1 cellular context compared by ENCODE assay signal in genomic region chr1:9009438-9010366, GRCh38.
TF ChIP-seq lines count a peak whose summit lies in the region.

No MANE protein-coding gene starts in this region.

TF ChIP-seq in K562, 482 proteins besides CTCF, POLR2A, EP300 and RAD21 (continued from another document):
- TF ChIP-seq CTCFL (IDR thresholded peaks at IDR 0.05; ENCODE audit: borderline replicate concordance, insufficient read depth, low read depth, low read length, poor library complexity, severe bottlenecking) (peak; percentile 21), CREM (IDR thresholded peaks at IDR 0.05; ENCODE audit: low read depth) (peak; percentile 58; the same call in 1 of the 2 replicates), ZNF212 (CRISPR knock-in tag; IDR thresholded peaks at IDR 0.05) (no peak), EWSR1 (IDR thresholded peaks at IDR 0.05; ENCODE audit: borderline replicate concordance, low read depth, partially characterized antibody) (no peak), GABPA (tag; conservative IDR thresholded peaks at IDR 0.05; ENCODE audit: low read depth) (0 out of 2 replicates have a peak, but pooled peaks have one; percentile 11)
- TF ChIP-seq, protein P1, sequence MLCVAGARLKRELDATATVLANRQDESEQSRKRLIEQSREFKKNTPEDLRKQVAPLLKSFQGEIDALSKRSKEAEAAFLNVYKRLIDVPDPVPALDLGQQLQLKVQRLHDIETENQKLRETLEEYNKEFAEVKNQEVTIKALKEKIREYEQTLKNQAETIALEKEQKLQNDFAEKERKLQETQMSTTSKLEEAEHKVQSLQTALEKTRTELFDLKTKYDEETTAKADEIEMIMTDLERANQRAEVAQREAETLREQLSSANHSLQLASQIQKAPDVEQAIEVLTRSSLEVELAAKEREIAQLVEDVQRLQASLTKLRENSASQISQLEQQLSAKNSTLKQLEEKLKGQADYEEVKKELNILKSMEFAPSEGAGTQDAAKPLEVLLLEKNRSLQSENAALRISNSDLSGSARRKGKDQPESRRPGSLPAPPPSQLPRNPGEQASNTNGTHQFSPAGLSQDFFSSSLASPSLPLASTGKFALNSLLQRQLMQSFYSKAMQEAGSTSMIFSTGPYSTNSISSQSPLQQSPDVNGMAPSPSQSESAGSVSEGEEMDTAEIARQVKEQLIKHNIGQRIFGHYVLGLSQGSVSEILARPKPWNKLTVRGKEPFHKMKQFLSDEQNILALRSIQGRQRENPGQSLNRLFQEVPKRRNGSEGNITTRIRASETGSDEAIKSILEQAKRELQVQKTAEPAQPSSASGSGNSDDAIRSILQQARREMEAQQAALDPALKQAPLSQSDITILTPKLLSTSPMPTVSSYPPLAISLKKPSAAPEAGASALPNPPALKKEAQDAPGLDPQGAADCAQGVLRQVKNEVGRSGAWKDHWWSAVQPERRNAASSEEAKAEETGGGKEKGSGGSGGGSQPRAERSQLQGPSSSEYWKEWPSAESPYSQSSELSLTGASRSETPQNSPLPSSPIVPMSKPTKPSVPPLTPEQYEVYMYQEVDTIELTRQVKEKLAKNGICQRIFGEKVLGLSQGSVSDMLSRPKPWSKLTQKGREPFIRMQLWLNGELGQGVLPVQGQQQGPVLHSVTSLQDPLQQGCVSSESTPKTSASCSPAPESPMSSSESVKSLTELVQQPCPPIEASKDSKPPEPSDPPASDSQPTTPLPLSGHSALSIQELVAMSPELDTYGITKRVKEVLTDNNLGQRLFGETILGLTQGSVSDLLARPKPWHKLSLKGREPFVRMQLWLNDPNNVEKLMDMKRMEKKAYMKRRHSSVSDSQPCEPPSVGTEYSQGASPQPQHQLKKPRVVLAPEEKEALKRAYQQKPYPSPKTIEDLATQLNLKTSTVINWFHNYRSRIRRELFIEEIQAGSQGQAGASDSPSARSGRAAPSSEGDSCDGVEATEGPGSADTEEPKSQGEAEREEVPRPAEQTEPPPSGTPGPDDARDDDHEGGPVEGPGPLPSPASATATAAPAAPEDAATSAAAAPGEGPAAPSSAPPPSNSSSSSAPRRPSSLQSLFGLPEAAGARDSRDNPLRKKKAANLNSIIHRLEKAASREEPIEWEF (CRISPR knock-in tag; IDR thresholded peaks at IDR 0.05) = no peak
- TF ChIP-seq, protein P2, sequence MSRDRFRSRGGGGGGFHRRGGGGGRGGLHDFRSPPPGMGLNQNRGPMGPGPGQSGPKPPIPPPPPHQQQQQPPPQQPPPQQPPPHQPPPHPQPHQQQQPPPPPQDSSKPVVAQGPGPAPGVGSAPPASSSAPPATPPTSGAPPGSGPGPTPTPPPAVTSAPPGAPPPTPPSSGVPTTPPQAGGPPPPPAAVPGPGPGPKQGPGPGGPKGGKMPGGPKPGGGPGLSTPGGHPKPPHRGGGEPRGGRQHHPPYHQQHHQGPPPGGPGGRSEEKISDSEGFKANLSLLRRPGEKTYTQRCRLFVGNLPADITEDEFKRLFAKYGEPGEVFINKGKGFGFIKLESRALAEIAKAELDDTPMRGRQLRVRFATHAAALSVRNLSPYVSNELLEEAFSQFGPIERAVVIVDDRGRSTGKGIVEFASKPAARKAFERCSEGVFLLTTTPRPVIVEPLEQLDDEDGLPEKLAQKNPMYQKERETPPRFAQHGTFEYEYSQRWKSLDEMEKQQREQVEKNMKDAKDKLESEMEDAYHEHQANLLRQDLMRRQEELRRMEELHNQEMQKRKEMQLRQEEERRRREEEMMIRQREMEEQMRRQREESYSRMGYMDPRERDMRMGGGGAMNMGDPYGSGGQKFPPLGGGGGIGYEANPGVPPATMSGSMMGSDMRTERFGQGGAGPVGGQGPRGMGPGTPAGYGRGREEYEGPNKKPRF (IDR thresholded peaks at IDR 0.05; ENCODE audit: low read depth, low read length) = no peak
